Comparison of ENCODE assay signal across 8 cellular contexts in genomic region chr6:84052204-84052882, GRCh38. TPM values are rescaled to one million over a fixed set of nuclear protein-coding genes. Genes with fewer than 3 reads are reported as not detected.
DNase-seq lines count a peak whose midpoint lies in the region; ATAC-seq, FAIRE-seq and TF ChIP-seq lines count a peak whose summit lies in the region.

No MANE protein-coding gene starts in this region.

- H3K27ac Mint-ChIP-seq in naive thymus-derived CD8-positive, alpha-beta T cell, result no peak overlapping the region
- no peak overlapping the region for H3K27ac Mint-ChIP-seq in activated T-cell treated with anti-CD3 and anti-CD28 coated beads, Interleukin-2, amount 50 U/mL, for 24 hours

- H3K9me3 Mint-ChIP-seq in naive thymus-derived CD8-positive, alpha-beta T cell, result no peaks in the 10 kb centered on the region
- no peaks in the 10 kb centered on the region for H3K9me3 Mint-ChIP-seq in activated T-cell treated with anti-CD3 and anti-CD28 coated beads, Interleukin-2, amount 50 U/mL, for 24 hours

- H3K4me3 ChIP-seq in HepG2 (replicated peaks in 1 of 3; ENCODE audit: insufficient read depth in 1 of 3, low read depth in 2 of 3, low read length in 3 of 3), result peak overlapping the region in 1 of 3 experiments; percentile 44; a peak in 2 of 6 replicates

- 20% methylated on average over 4 of the region's 7 CpGs for WGBS in HepG2 (ENCODE audit: low lambda C conversion rate)

- H3K36me3 ChIP-seq in HepG2 (replicated peaks in 1 of 2; ENCODE audit: control insufficient read depth in 1 of 2, insufficient read depth in 2 of 2, low read length in 2 of 2), result no peaks in the 10 kb centered on the region

- H2AFZ ChIP-seq in HepG2 (ENCODE audit: low read length), result peak overlapping the region; percentile 57

- in situ Hi-C loops in HepG2 (cut with HindIII; ENCODE audit: extremely low pct_ligation_motif_present, low pct_unique_long_range_greater_than_20kb), result no loop called here

- 0 out of 2 replicates have a peak, but pooled peaks have one; percentile 10 for TF ChIP-seq CTCF in HepG2 (CRISPR knock-in tag; IDR thresholded peaks at IDR 0.05)

- peaks cover 6 to 19% (median 13%) of the 10 kb centered on the region in 5 donors for H3K27me3 Mint-ChIP-seq in naive thymus-derived CD8-positive, alpha-beta T cell
- peaks cover 17% of the 10 kb centered on the region for H3K27me3 Mint-ChIP-seq in activated T-cell treated with anti-CD3 and anti-CD28 coated beads, Interleukin-2, amount 50 U/mL, for 24 hours

- H3K4me1 Mint-ChIP-seq in naive thymus-derived CD8-positive, alpha-beta T cell, result no peaks in the 10 kb centered on the region
- H3K4me1 Mint-ChIP-seq in activated T-cell treated with anti-CD3 and anti-CD28 coated beads, Interleukin-2, amount 50 U/mL, for 24 hours (ENCODE audit: low read depth), result no peaks in the 10 kb centered on the region

- H3K9me3 ChIP-seq in HepG2 (ENCODE audit: low read length), result no peaks in the 10 kb centered on the region

- H3K4me2 ChIP-seq in HepG2 (ENCODE audit: low read depth, low read length), result peak overlapping the region; percentile 65

- H3K9ac ChIP-seq in HepG2 (ENCODE audit: insufficient read depth, low read depth, low read length), result no peak overlapping the region

- TF ChIP-seq RAD21 in HepG2 (CRISPR knock-in tag; IDR thresholded peaks at IDR 0.05), result no peak

- H3K79me2 ChIP-seq in HepG2 (ENCODE audit: insufficient read depth, low read length), result no peaks in the 10 kb centered on the region

- no peaks in the 10 kb centered on the region for H4K20me1 ChIP-seq in HepG2 (ENCODE audit: insufficient read depth, low read length)

- H3K27me3 ChIP-seq in HepG2 (ENCODE audit: control insufficient read depth in 1 of 2, insufficient read depth in 2 of 2, low read length in 2 of 2), result no peaks in the 10 kb centered on the region; a peak in 3 of 5 replicates

- POLR2A ChIA-PET in HepG2 (lab: Yijun Ruan, JAX), result no interaction called here
- POLR2A ChIA-PET in naive thymus-derived CD8-positive, alpha-beta T cell (lab: Charles Lee), result interaction anchor here (0.5 kb wide), 1 partner anchor 346 kb away, joined by 4 read pairs; no protein-coding TSS in a partner anchor

- no peak for TF ChIP-seq POLR2A in HepG2 (IDR thresholded peaks at IDR 0.05; ENCODE audit: insufficient read depth in 1 of 2, low read depth in 2 of 2, low read length in 2 of 2)

- no peak for TF ChIP-seq EP300 in HepG2 (IDR thresholded peaks at IDR 0.05; ENCODE audit: low read depth in 2 of 2, low read length in 2 of 2)
- TF ChIP-seq EP300 in HepG2 (CRISPR knock-in tag; IDR thresholded peaks at IDR 0.05; ENCODE audit: borderline replicate concordance), result no peak

- no peak for FAIRE-seq in HepG2 (lab: Jason Lieb, UNC)

- no peaks in the 10 kb centered on the region for H3K36me3 Mint-ChIP-seq in naive thymus-derived CD8-positive, alpha-beta T cell
- H3K36me3 Mint-ChIP-seq in activated T-cell treated with anti-CD3 and anti-CD28 coated beads, Interleukin-2, amount 50 U/mL, for 24 hours (ENCODE audit: low read depth), result no peaks in the 10 kb centered on the region

- no peak overlapping the region for H3K4me3 Mint-ChIP-seq in naive thymus-derived CD8-positive, alpha-beta T cell
- H3K4me3 Mint-ChIP-seq in activated T-cell treated with anti-CD3 and anti-CD28 coated beads, Interleukin-2, amount 50 U/mL, for 24 hours, result no peak overlapping the region

- intact Hi-C loops in HepG2 (cut with micrococcal nuclease; ENCODE audit: unreplicated experiment), result loop anchor here (10.0 kb wide), 1 partner anchor 168 kb away; no protein-coding TSS in a partner anchor

- ATAC-seq in HepG2, result peak; percentile 99
- no peak for ATAC-seq in naive thymus-derived CD8-positive, alpha-beta T cell

- DNase-seq in GM03348 (ENCODE audit: low spot score), result peak; percentile 87
- DNase-seq in NCI-H2196 (lab: John Stamatoyannopoulos, UW; ENCODE audit: unreplicated experiment), result peak; percentile 76
- peak in 13 of 61 donors; percentile 3 to 55 (median 18) for DNase-seq in caudate nucleus (lab: John Stamatoyannopoulos, UW)
- DNase-seq in HepG2 (ENCODE audit: low spot score), result peak; percentile 35
- DNase-seq in naive thymus-derived CD8-positive, alpha-beta T cell, result no peak
- no peak for DNase-seq in epidermal melanocyte (ENCODE audit: insufficient read length, low spot score)
- DNase-seq in activated T-cell treated with anti-CD3 and anti-CD28 coated beads, Interleukin-2, amount 50 U/mL, for 24 hours, result no peak
- no peak for DNase-seq in activated T-cell treated with anti-CD3 and anti-CD28 coated beads for 4 hours

- H3K27ac ChIP-seq in caudate nucleus (ENCODE audit: low read depth, low read length), result peak overlapping the region; percentile 39
- H3K27ac ChIP-seq in HepG2 (ENCODE audit: extremely low read length, insufficient read depth, low read length), result no peak overlapping the region

- CTCF ChIA-PET in HepG2 (lab: Yijun Ruan, JAX; ENCODE audit: low intra/inter-chr PET ratio, low total read pairs), result no interaction called here

- BruUV-seq in HepG2 (replicated peaks; lab: Mats Ljungman, UMichigan), result no TSS peak

- H3K4me1 ChIP-seq in HepG2 (ENCODE audit: insufficient read depth, low read length), result peaks cover 15% of the 10 kb centered on the region; the same call in 1 of the 2 replicates

TF ChIP-seq in HepG2, 621 proteins besides CTCF, POLR2A, EP300 and RAD21 (continues in another document):
- TF ChIP-seq ETS1 (CRISPR knock-in tag; IDR thresholded peaks at IDR 0.05) (no peak), ZNF543 (CRISPR knock-in tag; IDR thresholded peaks at IDR 0.05) (no peak), CBFB (CRISPR knock-in tag; IDR thresholded peaks at IDR 0.05) (0 out of 2 replicates have a peak, but pooled peaks have one; percentile 24), KDM4B (CRISPR knock-in tag; IDR thresholded peaks at IDR 0.05) (no peak), ZNF225 (CRISPR knock-in tag; IDR thresholded peaks at IDR 0.05) (no peak), SIX4 (CRISPR knock-in tag; IDR thresholded peaks at IDR 0.05) (peak; percentile 91), BHLHE40 (IDR thresholded peaks at IDR 0.05; ENCODE audit: low read length) (no peak), SMC3 (IDR thresholded peaks at IDR 0.05; ENCODE audit: low read length) (no peak), ZNF292 (CRISPR knock-in tag; IDR thresholded peaks at IDR 0.05; ENCODE audit: borderline replicate concordance, low read depth) (peak; percentile 75; the same call in 1 of the 2 replicates), FOXA3 (CRISPR knock-in tag; IDR thresholded peaks at IDR 0.05) (no peak)
- TF ChIP-seq, protein P1, sequence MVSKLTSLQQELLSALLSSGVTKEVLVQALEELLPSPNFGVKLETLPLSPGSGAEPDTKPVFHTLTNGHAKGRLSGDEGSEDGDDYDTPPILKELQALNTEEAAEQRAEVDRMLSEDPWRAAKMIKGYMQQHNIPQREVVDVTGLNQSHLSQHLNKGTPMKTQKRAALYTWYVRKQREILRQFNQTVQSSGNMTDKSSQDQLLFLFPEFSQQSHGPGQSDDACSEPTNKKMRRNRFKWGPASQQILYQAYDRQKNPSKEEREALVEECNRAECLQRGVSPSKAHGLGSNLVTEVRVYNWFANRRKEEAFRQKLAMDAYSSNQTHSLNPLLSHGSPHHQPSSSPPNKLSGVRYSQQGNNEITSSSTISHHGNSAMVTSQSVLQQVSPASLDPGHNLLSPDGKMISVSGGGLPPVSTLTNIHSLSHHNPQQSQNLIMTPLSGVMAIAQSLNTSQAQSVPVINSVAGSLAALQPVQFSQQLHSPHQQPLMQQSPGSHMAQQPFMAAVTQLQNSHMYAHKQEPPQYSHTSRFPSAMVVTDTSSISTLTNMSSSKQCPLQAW (CRISPR knock-in tag; IDR thresholded peaks at IDR 0.05), result no peak

RNA-seq across cellular contexts. Expression of gene MRAP2, which starts 18.8 kb away (rescaled TPM):
- 3.5 and 3.8 TPM in 2 replicates for total RNA-seq in HepG2 (2016; rRNA removed; fragmentation: Illumina TruSeq; extraction: Trizol)
- total RNA-seq in HepG2 (2016; cell fraction: cytosol; rRNA removed; fragmentation: Illumina TruSeq; extraction: Trizol; ENCODE audit: low read depth), result 2.3 and 3.0 TPM in 2 replicates
- 3.6 TPM in 2 replicates for total RNA-seq in HepG2 (2016; cell fraction: insoluble cytoplasmic fraction; rRNA removed; fragmentation: Illumina TruSeq; extraction: Trizol)
- total RNA-seq in HepG2 (2016; cell fraction: membrane; rRNA removed; fragmentation: Illumina TruSeq; extraction: Trizol), result 4.7 and 5.5 TPM in 2 replicates
- total RNA-seq in HepG2 (2016; cell fraction: nucleus; rRNA removed; fragmentation: Illumina TruSeq; extraction: Trizol), result 1.9 and 2.2 TPM in 2 replicates
- 0.33 and 0.68 TPM in 2 replicates for polyA plus RNA-seq in HepG2 (2011; rRNA removed)
- polyA plus RNA-seq in HepG2 (2011; cell fraction: cytosol; rRNA removed), result 0.36 and 0.68 TPM in 2 replicates
- 0.21 and 0.29 TPM in 2 replicates for polyA plus RNA-seq in HepG2 (2011; cell fraction: nucleus; rRNA removed)
- polyA plus RNA-seq in HepG2 (2012), result 0.16 and 0.21 TPM in 2 replicates
- 2.0 and 2.2 TPM in 2 replicates for polyA plus RNA-seq in HepG2 (2016; cell fraction: cytosol; fragmentation: Illumina TruSeq; extraction: Trizol; ENCODE audit: low read depth)
- polyA plus RNA-seq in HepG2 (2016; cell fraction: insoluble cytoplasmic fraction; fragmentation: Illumina TruSeq; extraction: Trizol; ENCODE audit: low read depth), result 2.8 and 3.1 TPM in 2 replicates
- polyA plus RNA-seq in HepG2 (2016; cell fraction: membrane; fragmentation: Illumina TruSeq; extraction: Trizol; ENCODE audit: low read depth), result 4.2 TPM in 2 replicates
- 2.6 and 2.8 TPM in 2 replicates for polyA plus RNA-seq in HepG2 (2016; cell fraction: nucleus; fragmentation: Illumina TruSeq; extraction: Trizol; ENCODE audit: insufficient read depth, low read depth)
- polyA minus RNA-seq in HepG2 (2011; rRNA and poly(A)+ RNA removed; ENCODE audit: low replicate concordance), result 0.34 TPM in 1 of 2 replicates, not detected in the other
- 0.30 TPM in 1 of 2 replicates, not detected in the other for polyA minus RNA-seq in HepG2 (2011; cell fraction: cytosol; rRNA and poly(A)+ RNA removed)
- 0.25 and 0.26 TPM in 2 replicates for polyA minus RNA-seq in HepG2 (2011; cell fraction: nucleus; rRNA and poly(A)+ RNA removed)
- total RNA-seq in naive thymus-derived CD8-positive, alpha-beta T cell, result not detected
- not detected for polyA plus RNA-seq in naive thymus-derived CD8-positive, alpha-beta T cell

Comparison
In these comparisons a context has a peak if more than half of its experiments do, and no peak if none do; other contexts are left out.
1. DNase-seq: peak in GM03348 (single experiment), NCI-H2196 (single experiment) and HepG2 (single experiment); none in naive thymus-derived CD8-positive, alpha-beta T cell (0 of 10), epidermal melanocyte (single experiment), activated T-cell treated with anti-CD3 and anti-CD28 coated beads, Interleukin-2, amount 50 U/mL, for 24 hours (single experiment) and activated T-cell treated with anti-CD3 and anti-CD28 coated beads for 4 hours (single experiment).